ENCODE assay signal across 14 cellular contexts in genomic region chr21:42059141-42059540, GRCh38. TPM values are rescaled to one million over a fixed set of nuclear protein-coding genes. Genes with fewer than 3 reads are reported as not detected.
"Had no signal": no experiment of that assay in that cellular context is flagged by ENCODE, and none has a peak within 500 bp of the region (broad histone marks: within the 10 kb centered on the region; RNA-seq: fewer than 3 reads in every experiment).

No MANE protein-coding gene starts in this region.

- H3K4me1 ChIP-seq: gastroesophageal sphincter, uterus had no signal

- H3K9me3 ChIP-seq: gastroesophageal sphincter, mucosa of descending colon, thyroid gland, uterus had no signal

- H3K27ac Mint-ChIP-seq: stimulated activated effector memory CD8-positive, alpha-beta T cell treated with anti-CD3 and anti-CD28 coated beads, Interleukin-12 subunit alpha, Interleukin-12 subunit beta, amount 100 ng/mL, for 72 hours had no signal

- H3K4me3 ChIP-seq: gastroesophageal sphincter, mucosa of descending colon, thyroid gland, uterus had no signal

- H3K4me3 Mint-ChIP-seq: stimulated activated effector memory CD8-positive, alpha-beta T cell treated with anti-CD3 and anti-CD28 coated beads, Interleukin-12 subunit alpha, Interleukin-12 subunit beta, amount 100 ng/mL, for 72 hours had no signal

- ATAC-seq: activated CD4-positive, CD25-positive, alpha-beta regulatory T cell treated with anti-CD3 and anti-CD28 coated beads, Interleukin-2, amount 50 U/mL, for 24 hours; gastroesophageal sphincter; left colon; mucosa of descending colon; naive thymus-derived CD4-positive, alpha-beta T cell; sciatic nerve; stimulated activated effector memory CD8-positive, alpha-beta T cell treated with anti-CD3 and anti-CD28 coated beads, Interleukin-12 subunit alpha, Interleukin-12 subunit beta, amount 100 ng/mL, for 72 hours had no signal

- DNase-seq: activated naive CD4-positive, alpha-beta T cell; activated T-cell treated with anti-CD3 and anti-CD28 coated beads for 4 hours; left colon; naive thymus-derived CD4-positive, alpha-beta T cell; stimulated activated CD4-positive, alpha-beta T cell treated with anti-CD3 and anti-CD28 coated beads, Interleukin-1b, Interleukin-23, amount 100 ng/mL, for 48 hours; T-helper 9 cell; thyroid gland; uterus had no signal

- H3K9me3 Mint-ChIP-seq: stimulated activated effector memory CD8-positive, alpha-beta T cell treated with anti-CD3 and anti-CD28 coated beads, Interleukin-12 subunit alpha, Interleukin-12 subunit beta, amount 100 ng/mL, for 72 hours had no signal

- H3K27me3 Mint-ChIP-seq: progenitor cell of endocrine pancreas had no signal

- H3K36me3 ChIP-seq: gastroesophageal sphincter, thyroid gland, uterus had no signal

- H3K27ac ChIP-seq: gastroesophageal sphincter, uterus had no signal

- H3K27me3 ChIP-seq: thyroid gland, uterus had no signal

- H3K36me3 Mint-ChIP-seq: naive thymus-derived CD4-positive, alpha-beta T cell; stimulated activated effector memory CD8-positive, alpha-beta T cell treated with anti-CD3 and anti-CD28 coated beads, Interleukin-12 subunit alpha, Interleukin-12 subunit beta, amount 100 ng/mL, for 72 hours had no signal

RNA-seq across cellular contexts. Expression of gene UMODL1, which starts 12.0 kb away (rescaled TPM):
- total RNA-seq: gastroesophageal sphincter, sciatic nerve, thyroid gland, uterus had no signal
